Comparison of ENCODE assay signal across 18 cellular contexts in genomic region chr6:106530026-106530425, GRCh38.
DNase-seq lines count a peak whose midpoint lies in the region; ATAC-seq, FAIRE-seq and TF ChIP-seq lines count a peak whose summit lies in the region.
"Had no signal": no experiment of that assay in that cellular context is flagged by ENCODE, and none has a peak within 500 bp of the region (broad histone marks: within the 10 kb centered on the region; RNA-seq: fewer than 3 reads in every experiment).

No MANE protein-coding gene starts in this region.

- BruUV-seq in HepG2 (replicated peaks; lab: Mats Ljungman, UMichigan) (TSS peak; percentile 13), GM12878 (replicated peaks; lab: Mats Ljungman, UMichigan) (TSS peak; percentile 4)

- TF ChIP-seq POLR2A in HepG2 (IDR thresholded peaks at IDR 0.05; ENCODE audit: insufficient read depth in 1 of 2, low read depth in 2 of 2, low read length in 2 of 2) (no peak), right lobe of liver (IDR thresholded peaks at IDR 0.05) (no peak), GM12878 (IDR thresholded peaks at IDR 0.05; ENCODE audit: low read depth, low read length) (no peak)

- no peak overlapping the region for H2AFZ ChIP-seq in HepG2 (ENCODE audit: low read length)
- H2AFZ ChIP-seq in GM12878 (ENCODE audit: control insufficient read depth, low read depth, low read length): no peak overlapping the region

- H3K27me3 Mint-ChIP-seq in activated CD4-positive, alpha-beta T cell treated with anti-CD3 and anti-CD28 coated beads, Interleukin-2, amount 10 ng/mL, durations not matched to agents 24 days and 14 days: no peaks in the 10 kb centered on the region

- TF ChIP-seq CTCF in HepG2 (CRISPR knock-in tag; IDR thresholded peaks at IDR 0.05) (no peak), right lobe of liver (IDR thresholded peaks at IDR 0.05) (no peak), GM12878 (IDR thresholded peaks at IDR 0.05 in 2 of 3, conservative IDR thresholded peaks at IDR 0.05 in 1 of 3; ENCODE audit: control insufficient read depth in 2 of 3, extremely low read depth in 1 of 3, insufficient read depth in 1 of 3, low read depth in 3 of 3, low read length in 3 of 3) (no peak)

- TF ChIP-seq EP300 in HepG2 (IDR thresholded peaks at IDR 0.05; ENCODE audit: low read depth in 2 of 2, low read length in 2 of 2) (no peak), HepG2 (CRISPR knock-in tag; IDR thresholded peaks at IDR 0.05; ENCODE audit: borderline replicate concordance) (no peak), GM12878 (IDR thresholded peaks at IDR 0.05; ENCODE audit: borderline replicate concordance in 1 of 2, control insufficient read depth in 1 of 2, low read depth in 2 of 2, low read length in 2 of 2) (no peak)

- H3K4me2 ChIP-seq in HepG2 (ENCODE audit: low read depth, low read length) (no peak overlapping the region), GM12878 (ENCODE audit: control insufficient read depth, insufficient read depth) (no peak overlapping the region)
- H3K4me2 ChIP-seq: KMS-11 had no signal

- H3K4me3 ChIP-seq in HepG2 (replicated peaks in 1 of 3; ENCODE audit: insufficient read depth in 1 of 3, low read depth in 2 of 3, low read length in 3 of 3): no peak overlapping the region
- no peak overlapping the region for H3K4me3 ChIP-seq in right lobe of liver
- no peak overlapping the region for H3K4me3 ChIP-seq in GM12878

- H4K20me1 ChIP-seq in HepG2 (ENCODE audit: insufficient read depth, low read length) (no peaks in the 10 kb centered on the region), GM12878 (ENCODE audit: control insufficient read depth, insufficient read depth) (no peaks in the 10 kb centered on the region)

- H3K27me3 ChIP-seq in HepG2 (ENCODE audit: control insufficient read depth in 1 of 2, insufficient read depth in 2 of 2, low read length in 2 of 2) (no peaks in the 10 kb centered on the region), right lobe of liver (no peaks in the 10 kb centered on the region), GM12878 (replicated peaks in 1 of 2; ENCODE audit: control insufficient read depth in 2 of 2, insufficient read depth in 2 of 2, low read length in 1 of 2) (no peaks in the 10 kb centered on the region)

- ATAC-seq in HepG2 (no peak), right lobe of liver (no peak), GM12878 (no peak), GM19455 (IDR thresholded peaks at IDR 0.05; ENCODE audit: unreplicated experiment) (no peak), HG03432 (IDR thresholded peaks at IDR 0.05; ENCODE audit: unreplicated experiment) (no peak)
- ATAC-seq: CD8-positive, alpha-beta T cell; Panc1 had no signal

- H3K4me1 Mint-ChIP-seq in activated CD4-positive, alpha-beta T cell treated with anti-CD3 and anti-CD28 coated beads, Interleukin-2, amount 10 ng/mL, durations not matched to agents 24 days and 14 days: peaks cover 41% of the 10 kb centered on the region

- WGBS in HepG2 (ENCODE audit: low lambda C conversion rate): 96% methylated on average over 1 of the region's 1 CpG
- WGBS in right lobe of liver (ENCODE audit: insufficient coverage, low coverage, low lambda C conversion rate, missing lambda C conversion rate): 100% methylated on average over 1 of the region's 1 CpG
- 83% methylated on average over 1 of the region's 1 CpG for WGBS in GM12878 (ENCODE audit: insufficient coverage, insufficient replicate concordance, low lambda C conversion rate, missing lambda C conversion rate)

- H3K79me2 ChIP-seq in HepG2 (ENCODE audit: insufficient read depth, low read length) (no peaks in the 10 kb centered on the region), GM12878 (ENCODE audit: control insufficient read depth, insufficient read depth, low read length) (peaks cover 33% of the 10 kb centered on the region)

- TF ChIP-seq RAD21 in HepG2 (CRISPR knock-in tag; IDR thresholded peaks at IDR 0.05) (no peak), GM12878 (IDR thresholded peaks at IDR 0.05; ENCODE audit: insufficient read depth, low read depth, low read length) (no peak)

- intact Hi-C loops in HepG2 (cut with micrococcal nuclease; ENCODE audit: unreplicated experiment): no loop called here
- intact Hi-C loops in right lobe of liver (cut with DNase I): no loop called here
- intact Hi-C loops in GM12878 (cut with micrococcal nuclease; ENCODE audit: unreplicated experiment): no loop called here
- intact Hi-C loops in activated CD4-positive, alpha-beta T cell treated with anti-CD3 and anti-CD28 coated beads, Interleukin-2, amount 10 ng/mL, durations not matched to agents 24 days and 14 days (cut with micrococcal nuclease): no loop called here

- POLR2A ChIA-PET in HepG2 (lab: Yijun Ruan, JAX): no interaction called here
- POLR2A ChIA-PET in GM12878 (lab: Charles Lee): no interaction called here

- SMC1A ChIA-PET in GM12878 (lab: Charles Lee; ENCODE audit: uncharacterized antibody, unreplicated experiment): interaction anchor here (0.9 to 2.0 kb wide), 3 partner anchors 9 to 37 kb away, joined by 3 to 7 read pairs (median 3); no protein-coding TSS in a partner anchor

- H3K9ac ChIP-seq in HepG2 (ENCODE audit: insufficient read depth, low read depth, low read length) (no peak overlapping the region), GM12878 (ENCODE audit: control insufficient read depth, insufficient read depth, low read length) (no peak overlapping the region)
- H3K9ac ChIP-seq: KMS-11 had no signal

- no peaks in the 10 kb centered on the region for H3K9me3 Mint-ChIP-seq in activated CD4-positive, alpha-beta T cell treated with anti-CD3 and anti-CD28 coated beads, Interleukin-2, amount 10 ng/mL, durations not matched to agents 24 days and 14 days
- H3K9me3 Mint-ChIP-seq: CD8-positive, alpha-beta T cell had no signal

- H3K9me3 ChIP-seq in HepG2 (ENCODE audit: low read length) (no peaks in the 10 kb centered on the region), right lobe of liver (no peaks in the 10 kb centered on the region), GM12878 (replicated peaks; ENCODE audit: control insufficient read depth, insufficient read depth, low read length) (no peaks in the 10 kb centered on the region)
- H3K9me3 ChIP-seq: BE2C had no signal

- H3K36me3 ChIP-seq in HepG2 (replicated peaks in 1 of 2; ENCODE audit: control insufficient read depth in 1 of 2, insufficient read depth in 2 of 2, low read length in 2 of 2) (peaks cover 8 to 44% of the 10 kb centered on the region in 2 experiments), right lobe of liver (peaks cover 0 to 7% (median 0%) of the 10 kb centered on the region in 4 donors), GM12878 (ENCODE audit: control insufficient read depth in 2 of 2, insufficient read depth in 2 of 2, low read length in 1 of 2) (peaks cover 0 to 44% of the 10 kb centered on the region in 2 experiments; a peak in 3 of 4 replicates)
- H3K36me3 ChIP-seq: BE2C had no signal

- in situ Hi-C loops in HepG2 (cut with HindIII; ENCODE audit: extremely low pct_ligation_motif_present, low pct_unique_long_range_greater_than_20kb) (no loop called here), GM12878 (cut with MboI) (no loop called here)

- H3K36me3 Mint-ChIP-seq in activated CD4-positive, alpha-beta T cell treated with anti-CD3 and anti-CD28 coated beads, Interleukin-2, amount 10 ng/mL, durations not matched to agents 24 days and 14 days (ENCODE audit: low read depth): peaks cover 63% of the 10 kb centered on the region

- FAIRE-seq in HepG2 (lab: Jason Lieb, UNC) (no peak), RCC 7860 (lab: Jason Lieb, UNC) (peak; percentile 5), GM12878 (lab: Jason Lieb, UNC) (no peak)
- FAIRE-seq: D721Med had no signal

- RAD21 ChIA-PET in GM12878 (lab: Charles Lee; ENCODE audit: unreplicated experiment): interaction anchor here (0.8 kb wide), 2 partner anchors 11 to 36 kb away, joined by 3 read pairs; no protein-coding TSS in a partner anchor

- H3K27ac ChIP-seq in HepG2 (ENCODE audit: extremely low read length, insufficient read depth, low read length): no peak overlapping the region
- H3K27ac ChIP-seq in right lobe of liver: no peak overlapping the region
- no peak overlapping the region for H3K27ac ChIP-seq in GM12878 (ENCODE audit: control insufficient read depth, insufficient read depth)
- H3K27ac ChIP-seq: KMS-11 had no signal

- CTCF ChIA-PET in HepG2 (lab: Yijun Ruan, JAX; ENCODE audit: low intra/inter-chr PET ratio, low total read pairs) (no interaction called here), GM12878 (lab: Yijun Ruan, JAX) (interaction anchor here (1.6 kb wide), 1 partner anchor 14 kb away, joined by 6 read pairs; no protein-coding TSS in a partner anchor)

- no peaks in the 10 kb centered on the region for H3K4me1 ChIP-seq in HepG2 (ENCODE audit: insufficient read depth, low read length)
- no peaks in the 10 kb centered on the region for H3K4me1 ChIP-seq in right lobe of liver
- peaks cover 22% of the 10 kb centered on the region for H3K4me1 ChIP-seq in GM12878 (ENCODE audit: control insufficient read depth, insufficient read depth, low read length)
- H3K4me1 ChIP-seq: BE2C had no signal

- DNase-seq in HepG2 (ENCODE audit: low spot score) (no peak), right lobe of liver (no peak), RCC 7860 (ENCODE audit: low spot score) (no peak), GM12878 (ENCODE audit: low read depth, low spot score) (no peak), NCI-H1092 treated with DMSO at 0.1 percent for 48 hours (lab: John Stamatoyannopoulos, UW) (no peak)
- DNase-seq in activated CD4-positive, alpha-beta T cell treated with anti-CD3 and anti-CD28 coated beads, Interleukin-2, amount 10 ng/mL, durations not matched to agents 24 days and 14 days: no peak
- DNase-seq: BE2C; CD8-positive, alpha-beta T cell; DMS79; NCI-H1092; NCI-H2081 treated with DMSO at 0.1 percent for 48 hours; NCI-H524; Right ventricle myocardium superior had no signal

- no peak overlapping the region for H3K4me3 Mint-ChIP-seq in activated CD4-positive, alpha-beta T cell treated with anti-CD3 and anti-CD28 coated beads, Interleukin-2, amount 10 ng/mL, durations not matched to agents 24 days and 14 days
- H3K4me3 Mint-ChIP-seq: CD8-positive, alpha-beta T cell had no signal

- no peak overlapping the region for H3K27ac Mint-ChIP-seq in activated CD4-positive, alpha-beta T cell treated with anti-CD3 and anti-CD28 coated beads, Interleukin-2, amount 10 ng/mL, durations not matched to agents 24 days and 14 days
- H3K27ac Mint-ChIP-seq: CD8-positive, alpha-beta T cell had no signal

TF ChIP-seq in GM12878, 131 proteins besides CTCF, POLR2A, EP300 and RAD21 (continues in another document):
- TF ChIP-seq MEF2A (IDR thresholded peaks at IDR 0.05; ENCODE audit: insufficient read depth, low read depth, low read length): no peak
